ENCODE assay signal across 1 cellular context in the genomic region with DNA sequence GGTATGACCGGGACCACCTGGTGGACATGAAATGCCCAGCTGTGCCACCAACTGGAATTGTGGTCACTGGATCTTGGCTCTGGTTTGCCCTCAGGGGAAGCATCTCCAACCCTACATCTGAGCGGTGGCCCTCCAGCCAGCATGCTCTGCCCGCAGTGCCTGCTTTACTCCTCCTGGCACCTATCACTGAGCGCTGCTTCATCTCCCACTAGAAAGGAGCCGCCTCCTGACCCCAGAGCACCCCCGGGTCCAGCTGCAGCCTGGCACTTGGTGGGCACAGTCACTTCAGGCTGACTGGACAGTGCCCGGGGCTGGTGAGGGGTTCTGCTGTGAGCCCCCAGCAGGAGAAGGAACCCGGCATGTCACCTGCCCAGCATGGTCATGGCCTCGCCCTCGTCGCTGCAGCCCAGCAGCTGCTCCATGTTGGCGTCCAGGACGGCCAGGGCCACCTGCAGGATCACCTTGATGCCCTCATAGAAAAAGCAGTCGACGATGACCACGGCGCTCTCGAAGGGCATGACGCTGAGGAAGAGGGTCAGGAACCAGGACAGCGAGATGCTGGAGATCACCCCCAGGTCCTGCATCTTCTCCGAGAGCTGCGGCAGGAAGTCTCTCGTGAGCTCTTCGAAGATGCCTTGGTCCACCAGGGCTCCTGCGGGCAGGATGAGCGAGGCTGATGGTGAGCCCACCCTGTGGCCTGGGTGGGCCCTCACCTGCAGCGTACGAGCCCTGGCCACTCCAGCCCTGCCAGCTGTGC.
TF ChIP-seq lines count a peak whose summit lies in the region.

No MANE protein-coding gene starts in this region.

TF ChIP-seq in H1, 55 proteins besides CTCF, POLR2A, EP300 and RAD21:
- no peak for TF ChIP-seq CBX8 (IDR thresholded peaks at IDR 0.05; ENCODE audit: borderline replicate concordance, low read depth, low read length)
- no peak for TF ChIP-seq EGR1 (IDR thresholded peaks at IDR 0.05; ENCODE audit: borderline replicate concordance, low read depth, low read length)
- no peak for TF ChIP-seq RNF2 (IDR thresholded peaks at IDR 0.05; ENCODE audit: borderline replicate concordance, low read depth, low read length, missing control alignments, poor library complexity, severe bottlenecking)
- TF ChIP-seq KDM4A (IDR thresholded peaks at IDR 0.05; ENCODE audit: low read depth, low read length, severe bottlenecking): no peak
- no peak for TF ChIP-seq MAFK (IDR thresholded peaks at IDR 0.05; ENCODE audit: low read depth, low read length)
- TF ChIP-seq YY1 (IDR thresholded peaks at IDR 0.05; ENCODE audit: low read depth, low read length): no peak
- no peak for TF ChIP-seq GABPA (IDR thresholded peaks at IDR 0.05; ENCODE audit: borderline replicate concordance, insufficient read depth, low read length)
